9 cellular contexts compared by ENCODE assay signal in the genomic region with DNA sequence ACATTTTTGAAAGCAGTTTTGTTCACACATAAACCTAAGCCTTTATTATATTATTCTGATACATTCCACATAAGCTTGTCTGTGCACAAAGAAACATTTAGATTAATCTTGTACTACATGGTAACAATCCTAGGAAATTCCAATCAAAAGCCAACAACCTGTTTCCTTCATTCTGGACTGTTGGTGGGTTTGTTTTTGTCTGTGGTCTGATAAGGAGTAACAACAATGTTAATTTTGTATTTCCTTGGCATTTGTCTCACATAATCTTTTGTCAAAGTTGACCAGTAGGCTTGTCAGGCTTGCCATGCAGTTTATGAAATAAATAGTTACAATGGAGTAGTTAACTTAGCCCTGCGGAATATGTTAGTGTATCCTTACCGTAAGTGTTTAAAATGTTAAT.
A peak's percentile ranks its signal among the peaks of the same experiment; 100 is the strongest.
DNase-seq lines count a peak whose midpoint lies in the region; ATAC-seq and TF ChIP-seq lines count a peak whose summit lies in the region.
"Had no signal": no experiment of that assay in that cellular context is flagged by ENCODE, and none has a peak within 500 bp of the region (broad histone marks: within the 10 kb centered on the region; RNA-seq: fewer than 3 reads in every experiment).

No MANE protein-coding gene starts in this region.

- no peak overlapping the region for H3K4me3 ChIP-seq in fibroblast of pulmonary artery (replicated peaks; ENCODE audit: low read depth, low read length)
- H3K4me3 ChIP-seq in A673 (ENCODE audit: low read depth, low read length, poor library complexity, severe bottlenecking): no peak overlapping the region
- H3K4me3 ChIP-seq: skin epidermis had no signal

- TF ChIP-seq CTCF in HFFc6 (IDR thresholded peaks at IDR 0.05) (no peak), fibroblast of pulmonary artery (IDR thresholded peaks at IDR 0.05; ENCODE audit: low read length, missing control alignments) (no peak), A673 (conservative IDR thresholded peaks at IDR 0.05; ENCODE audit: low read depth, low read length) (no peak)

- peaks cover 19% of the 10 kb centered on the region for H3K36me3 Mint-ChIP-seq in HFFc6 (ENCODE audit: low read depth)
- peaks cover 10% of the 10 kb centered on the region for H3K36me3 Mint-ChIP-seq in activated CD4-positive, alpha-beta memory T cell treated with anti-CD3 and anti-CD28 coated beads for 36 hours
- H3K36me3 Mint-ChIP-seq in stimulated activated effector memory CD8-positive, alpha-beta T cell treated with anti-CD3 and anti-CD28 coated beads, Interleukin-12 subunit alpha, Interleukin-12 subunit beta, amount 100 ng/mL, for 72 hours: peaks cover 34% of the 10 kb centered on the region

- peaks cover 34% of the 10 kb centered on the region for H3K4me1 ChIP-seq in A673 (ENCODE audit: insufficient read depth, low read length, poor library complexity, severe bottlenecking)

- H3K27ac ChIP-seq in A673 (ENCODE audit: low read depth, low read length, poor library complexity, severe bottlenecking): no peak overlapping the region

- POLR2A ChIA-PET in activated CD4-positive, alpha-beta memory T cell treated with anti-CD3 and anti-CD28 coated beads for 36 hours (lab: Charles Lee): interaction anchor here (1.1 to 3.6 kb wide), 9 partner anchors 10 to 184 kb away, joined by 3 to 37 read pairs (median 8); no protein-coding TSS in a partner anchor
- POLR2A ChIA-PET in A673 (lab: Charles Lee; ENCODE audit: low non-redundant PET): no interaction called here

- H3K9me3 Mint-ChIP-seq in HFFc6: no peaks in the 10 kb centered on the region
- H3K9me3 Mint-ChIP-seq in activated CD4-positive, alpha-beta memory T cell treated with anti-CD3 and anti-CD28 coated beads for 36 hours: peaks cover 11% of the 10 kb centered on the region
- no peaks in the 10 kb centered on the region for H3K9me3 Mint-ChIP-seq in stimulated activated effector memory CD8-positive, alpha-beta T cell treated with anti-CD3 and anti-CD28 coated beads, Interleukin-12 subunit alpha, Interleukin-12 subunit beta, amount 100 ng/mL, for 72 hours

- intact Hi-C loops in activated CD4-positive, alpha-beta memory T cell treated with anti-CD3 and anti-CD28 coated beads for 36 hours (cut with micrococcal nuclease): loop anchor here (1.0 to 2.0 kb wide), 8 partner anchors 15 to 185 kb away; no protein-coding TSS in a partner anchor
- intact Hi-C loops in A673 (cut with micrococcal nuclease; ENCODE audit: unreplicated experiment): no loop called here

- H3K36me3 ChIP-seq in A673 (ENCODE audit: insufficient read depth, low read length, poor library complexity, severe bottlenecking): no peaks in the 10 kb centered on the region

- ATAC-seq in stimulated activated effector memory CD8-positive, alpha-beta T cell treated with anti-CD3 and anti-CD28 coated beads, Interleukin-12 subunit alpha, Interleukin-12 subunit beta, amount 100 ng/mL, for 72 hours: no peak
- ATAC-seq: left lobe of liver had no signal

- H3K27ac Mint-ChIP-seq in HFFc6: peak overlapping the region; percentile 73; the same call in 1 of the 2 replicates
- H3K27ac Mint-ChIP-seq in activated CD4-positive, alpha-beta memory T cell treated with anti-CD3 and anti-CD28 coated beads for 36 hours: peak overlapping the region; percentile 83
- H3K27ac Mint-ChIP-seq in stimulated activated effector memory CD8-positive, alpha-beta T cell treated with anti-CD3 and anti-CD28 coated beads, Interleukin-12 subunit alpha, Interleukin-12 subunit beta, amount 100 ng/mL, for 72 hours: peak overlapping the region; percentile 94

- H3K9me3 ChIP-seq in A673 (ENCODE audit: low read depth, low read length, poor library complexity, severe bottlenecking): no peaks in the 10 kb centered on the region

- H3K4me3 Mint-ChIP-seq in HFFc6: no peak overlapping the region; the same call in 1 of the 2 replicates
- H3K4me3 Mint-ChIP-seq in activated CD4-positive, alpha-beta memory T cell treated with anti-CD3 and anti-CD28 coated beads for 36 hours: no peak overlapping the region
- peak overlapping the region; percentile 82 for H3K4me3 Mint-ChIP-seq in stimulated activated effector memory CD8-positive, alpha-beta T cell treated with anti-CD3 and anti-CD28 coated beads, Interleukin-12 subunit alpha, Interleukin-12 subunit beta, amount 100 ng/mL, for 72 hours

- H3K4me1 Mint-ChIP-seq in HFFc6 (ENCODE audit: low read depth): peaks cover 67% of the 10 kb centered on the region
- peaks cover 67% of the 10 kb centered on the region for H3K4me1 Mint-ChIP-seq in activated CD4-positive, alpha-beta memory T cell treated with anti-CD3 and anti-CD28 coated beads for 36 hours (ENCODE audit: low read depth)
- H3K4me1 Mint-ChIP-seq in stimulated activated effector memory CD8-positive, alpha-beta T cell treated with anti-CD3 and anti-CD28 coated beads, Interleukin-12 subunit alpha, Interleukin-12 subunit beta, amount 100 ng/mL, for 72 hours: peaks cover 71% of the 10 kb centered on the region

- DNase-seq in HFFc6: no peak
- no peak for DNase-seq in activated CD4-positive, alpha-beta memory T cell treated with anti-CD3 and anti-CD28 coated beads for 36 hours
- peak; percentile 56 for DNase-seq in fibroblast of pulmonary artery (ENCODE audit: low read depth)
- DNase-seq in stimulated activated effector memory CD8-positive, alpha-beta T cell treated with anti-CD3 and anti-CD28 coated beads, Interleukin-12 subunit alpha, Interleukin-12 subunit beta, amount 100 ng/mL, for 72 hours (ENCODE audit: low spot score in 2 of 2): no peak
- no peak for DNase-seq in KG1 (lab: John Stamatoyannopoulos, UW)
- DNase-seq in A673 (ENCODE audit: low spot score): no peak
- no peak for DNase-seq in putamen (ENCODE audit: low spot score)

- BruUV-seq in A673 (replicated peaks; lab: Mats Ljungman, UMichigan): no TSS peak

- CTCF ChIA-PET in activated CD4-positive, alpha-beta memory T cell treated with anti-CD3 and anti-CD28 coated beads for 36 hours (lab: Charles Lee): interaction anchor here (0.7 to 6.8 kb wide), 10 partner anchors 15 to 224 kb away, joined by 3 to 40 read pairs (median 4); a partner anchor contains a TSS
- CTCF ChIA-PET in A673 (lab: Charles Lee): interaction anchor here (0.7 kb wide), 1 partner anchor 178 kb away, joined by 5 read pairs; no protein-coding TSS in a partner anchor

- no peaks in the 10 kb centered on the region for H3K27me3 ChIP-seq in A673 (replicated peaks; ENCODE audit: insufficient read depth, low read depth, low read length, poor library complexity)

- H3K27me3 Mint-ChIP-seq in HFFc6 (ENCODE audit: insufficient read depth): no peaks in the 10 kb centered on the region; the same call in 1 of the 2 replicates
- H3K27me3 Mint-ChIP-seq in activated CD4-positive, alpha-beta memory T cell treated with anti-CD3 and anti-CD28 coated beads for 36 hours: no peaks in the 10 kb centered on the region
